In genomic region chr5:147509041-147509709, GRCh38 we compare ENCODE assay signal across 8 cellular contexts. TPM values are rescaled to one million over a fixed set of nuclear protein-coding genes. Genes with fewer than 3 reads are reported as not detected.
DNase-seq lines count a peak whose midpoint lies in the region; ATAC-seq and TF ChIP-seq lines count a peak whose summit lies in the region.

No MANE protein-coding gene starts in this region.

- peak overlapping the region in 1 of 7 donors; percentile 36 for H3K27ac Mint-ChIP-seq in CD14-positive monocyte
- H3K27ac Mint-ChIP-seq in activated CD4-positive, alpha-beta memory T cell treated with anti-CD3 and anti-CD28 coated beads for 36 hours: no peak overlapping the region

- no peak for ATAC-seq in HG02973 (IDR thresholded peaks at IDR 0.05; ENCODE audit: unreplicated experiment)

- peak overlapping the region; percentile 66 for H3K4me2 ChIP-seq in neural cell (ENCODE audit: low read length)

- H3K4me1 Mint-ChIP-seq in CD14-positive monocyte: peaks cover 17% of the 10 kb centered on the region
- peaks cover 7% of the 10 kb centered on the region for H3K4me1 Mint-ChIP-seq in activated CD4-positive, alpha-beta memory T cell treated with anti-CD3 and anti-CD28 coated beads for 36 hours (ENCODE audit: low read depth)

- peak overlapping the region; percentile 66 for H2AFZ ChIP-seq in neural cell (ENCODE audit: low read depth, low read length)

- no peaks in the 10 kb centered on the region for H3F3A ChIP-seq in neural cell (ENCODE audit: insufficient read depth, low read length, poor library complexity, severe bottlenecking)

- H3K36me3 Mint-ChIP-seq in CD14-positive monocyte: peaks cover 0 to 6% of the 10 kb centered on the region in 2 donors
- H3K36me3 Mint-ChIP-seq in activated CD4-positive, alpha-beta memory T cell treated with anti-CD3 and anti-CD28 coated beads for 36 hours: peaks cover 5% of the 10 kb centered on the region

- peak overlapping the region; percentile 48 to 90 for H3K4me3 Mint-ChIP-seq in CD14-positive monocyte
- no peak overlapping the region for H3K4me3 Mint-ChIP-seq in activated CD4-positive, alpha-beta memory T cell treated with anti-CD3 and anti-CD28 coated beads for 36 hours

- no peak for TF ChIP-seq RAD21 in neural cell (conservative IDR thresholded peaks at IDR 0.05)

- no peaks in the 10 kb centered on the region for H4K20me1 ChIP-seq in neural cell (ENCODE audit: insufficient read depth)

- no peaks in the 10 kb centered on the region for H3K36me3 ChIP-seq in neural cell (ENCODE audit: insufficient read depth, low read length)

- peaks cover 47 to 49% (median 47%) of the 10 kb centered on the region in 3 donors for H3K27me3 Mint-ChIP-seq in CD14-positive monocyte (ENCODE audit: low read depth in 3 of 3)
- H3K27me3 Mint-ChIP-seq in activated CD4-positive, alpha-beta memory T cell treated with anti-CD3 and anti-CD28 coated beads for 36 hours: peaks cover 20% of the 10 kb centered on the region

- TF ChIP-seq CTCF in CD14-positive monocyte (IDR thresholded peaks at IDR 0.05) (no peak), epithelial cell of proximal tubule (conservative IDR thresholded peaks at IDR 0.05; ENCODE audit: low read depth, low read length) (no peak), neural cell (IDR thresholded peaks at IDR 0.05; ENCODE audit: poor library complexity, severe bottlenecking) (no peak)

- H3K9me2 ChIP-seq in neural cell (ENCODE audit: insufficient read depth, low read length): no peaks in the 10 kb centered on the region

- H3K9me3 ChIP-seq in neural cell (ENCODE audit: low read length): no peaks in the 10 kb centered on the region

- peak overlapping the region; percentile 65 for H3K9ac ChIP-seq in neural cell (ENCODE audit: low read length)

- CTCF ChIA-PET in activated CD4-positive, alpha-beta memory T cell treated with anti-CD3 and anti-CD28 coated beads for 36 hours (lab: Charles Lee): no interaction called here

- DNase-seq in CD14-positive monocyte (ENCODE audit: low spot score) (no peak), NCI-H146 (lab: John Stamatoyannopoulos, UW) (peak; percentile 49), epithelial cell of proximal tubule (ENCODE audit: low read depth) (no peak), amniotic stem cell (lab: John Stamatoyannopoulos, UW) (no peak)
- no peak for DNase-seq in activated CD4-positive, alpha-beta memory T cell treated with anti-CD3 and anti-CD28 coated beads for 36 hours
- DNase-seq in activated naive CD4-positive, alpha-beta T cell (lab: John Stamatoyannopoulos, UW): no peak

- POLR2A ChIA-PET in activated CD4-positive, alpha-beta memory T cell treated with anti-CD3 and anti-CD28 coated beads for 36 hours (lab: Charles Lee): no interaction called here

- TF ChIP-seq EP300 in neural cell (conservative IDR thresholded peaks at IDR 0.05; ENCODE audit: poor library complexity, severe bottlenecking): no peak

- H3K79me2 ChIP-seq in neural cell (replicated peaks; ENCODE audit: insufficient read depth, low read length): peaks cover 8% of the 10 kb centered on the region

- H3K9me3 Mint-ChIP-seq in CD14-positive monocyte: peaks cover 0 to 7% (median 0%) of the 10 kb centered on the region in 7 donors
- H3K9me3 Mint-ChIP-seq in activated CD4-positive, alpha-beta memory T cell treated with anti-CD3 and anti-CD28 coated beads for 36 hours: peaks cover 3% of the 10 kb centered on the region

- H3K27ac ChIP-seq in neural cell (ENCODE audit: low read length): no peak overlapping the region

- H3K4me3 ChIP-seq in epithelial cell of proximal tubule (ENCODE audit: low read depth, low read length): peak overlapping the region; percentile 76
- H3K4me3 ChIP-seq in neural cell (ENCODE audit: low read length): peak overlapping the region; percentile 84

- H3K27me3 ChIP-seq in neural cell (ENCODE audit: insufficient read depth, low read depth, low read length): peaks cover 18% of the 10 kb centered on the region

- intact Hi-C loops in CD14-positive monocyte (cut with micrococcal nuclease): no loop called here
- intact Hi-C loops in activated CD4-positive, alpha-beta memory T cell treated with anti-CD3 and anti-CD28 coated beads for 36 hours (cut with micrococcal nuclease): no loop called here

TF ChIP-seq in neural cell, 6 proteins besides CTCF, POLR2A, EP300 and RAD21:
- TF ChIP-seq TAF1 (IDR thresholded peaks at IDR 0.05; ENCODE audit: low read depth) (no peak), POLR2AphosphoS5 (IDR thresholded peaks at IDR 0.05) (no peak), SMC3 (conservative IDR thresholded peaks at IDR 0.05; ENCODE audit: poor library complexity) (no peak), MXI1 (conservative IDR thresholded peaks at IDR 0.05; ENCODE audit: poor library complexity, severe bottlenecking) (no peak), REST (IDR thresholded peaks at IDR 0.05; ENCODE audit: borderline replicate concordance) (no peak), EZH2 (IDR thresholded peaks at IDR 0.05; ENCODE audit: borderline replicate concordance, insufficient read depth, low read length, poor library complexity, severe bottlenecking) (no peak)

RNA-seq across cellular contexts. Expression of gene DPYSL3, which starts 0.7 kb away (rescaled TPM):
- not detected for polyA plus RNA-seq in CD14-positive monocyte
- 38.3 and 76.0 TPM in 2 replicates for total RNA-seq in epithelial cell of proximal tubule
- 689 and 736 TPM in 2 replicates for polyA plus RNA-seq in neural cell
- polyA minus RNA-seq in neural cell: 1,042 and 1,116 TPM in 2 replicates
- not detected for total RNA-seq in activated CD4-positive, alpha-beta memory T cell treated with anti-CD3 and anti-CD28 coated beads for 36 hours

Comparison
In these comparisons a context has a peak if more than half of its experiments do, and no peak if none do; other contexts are left out.
1. RNA of gene DPYSL3, which starts 0.7 kb away (total RNA-seq): 38.3 to 76.0 TPM in epithelial cell of proximal tubule; not detected in activated CD4-positive, alpha-beta memory T cell treated with anti-CD3 and anti-CD28 coated beads for 36 hours; every median in the first group is over 10 times any median in the second.